Comparison of ENCODE assay signal across 1 cellular context in the genomic region with DNA sequence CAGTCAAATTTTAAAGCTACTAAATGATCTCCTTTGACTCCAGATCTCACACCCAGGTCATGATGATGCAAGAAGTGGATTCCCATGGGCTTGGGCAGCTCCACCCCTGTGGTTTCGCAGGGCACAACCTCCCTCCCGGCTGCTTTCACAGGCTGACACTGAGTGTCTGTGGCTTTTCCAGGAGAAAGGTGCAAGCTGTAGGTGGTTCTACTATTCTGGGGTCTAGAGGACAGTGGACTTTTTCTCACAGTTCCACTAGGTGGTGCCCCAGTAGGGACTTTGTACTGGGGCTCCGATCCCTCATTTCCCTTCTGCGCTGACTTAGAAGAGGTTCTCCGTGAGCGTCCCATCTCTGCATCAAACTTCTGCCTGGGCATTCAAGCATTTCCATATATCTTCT.
TF ChIP-seq lines count a peak whose summit lies in the region.

No MANE protein-coding gene starts in this region.

TF ChIP-seq in H1, 55 proteins besides CTCF, POLR2A, EP300 and RAD21:
- TF ChIP-seq, protein P1, sequence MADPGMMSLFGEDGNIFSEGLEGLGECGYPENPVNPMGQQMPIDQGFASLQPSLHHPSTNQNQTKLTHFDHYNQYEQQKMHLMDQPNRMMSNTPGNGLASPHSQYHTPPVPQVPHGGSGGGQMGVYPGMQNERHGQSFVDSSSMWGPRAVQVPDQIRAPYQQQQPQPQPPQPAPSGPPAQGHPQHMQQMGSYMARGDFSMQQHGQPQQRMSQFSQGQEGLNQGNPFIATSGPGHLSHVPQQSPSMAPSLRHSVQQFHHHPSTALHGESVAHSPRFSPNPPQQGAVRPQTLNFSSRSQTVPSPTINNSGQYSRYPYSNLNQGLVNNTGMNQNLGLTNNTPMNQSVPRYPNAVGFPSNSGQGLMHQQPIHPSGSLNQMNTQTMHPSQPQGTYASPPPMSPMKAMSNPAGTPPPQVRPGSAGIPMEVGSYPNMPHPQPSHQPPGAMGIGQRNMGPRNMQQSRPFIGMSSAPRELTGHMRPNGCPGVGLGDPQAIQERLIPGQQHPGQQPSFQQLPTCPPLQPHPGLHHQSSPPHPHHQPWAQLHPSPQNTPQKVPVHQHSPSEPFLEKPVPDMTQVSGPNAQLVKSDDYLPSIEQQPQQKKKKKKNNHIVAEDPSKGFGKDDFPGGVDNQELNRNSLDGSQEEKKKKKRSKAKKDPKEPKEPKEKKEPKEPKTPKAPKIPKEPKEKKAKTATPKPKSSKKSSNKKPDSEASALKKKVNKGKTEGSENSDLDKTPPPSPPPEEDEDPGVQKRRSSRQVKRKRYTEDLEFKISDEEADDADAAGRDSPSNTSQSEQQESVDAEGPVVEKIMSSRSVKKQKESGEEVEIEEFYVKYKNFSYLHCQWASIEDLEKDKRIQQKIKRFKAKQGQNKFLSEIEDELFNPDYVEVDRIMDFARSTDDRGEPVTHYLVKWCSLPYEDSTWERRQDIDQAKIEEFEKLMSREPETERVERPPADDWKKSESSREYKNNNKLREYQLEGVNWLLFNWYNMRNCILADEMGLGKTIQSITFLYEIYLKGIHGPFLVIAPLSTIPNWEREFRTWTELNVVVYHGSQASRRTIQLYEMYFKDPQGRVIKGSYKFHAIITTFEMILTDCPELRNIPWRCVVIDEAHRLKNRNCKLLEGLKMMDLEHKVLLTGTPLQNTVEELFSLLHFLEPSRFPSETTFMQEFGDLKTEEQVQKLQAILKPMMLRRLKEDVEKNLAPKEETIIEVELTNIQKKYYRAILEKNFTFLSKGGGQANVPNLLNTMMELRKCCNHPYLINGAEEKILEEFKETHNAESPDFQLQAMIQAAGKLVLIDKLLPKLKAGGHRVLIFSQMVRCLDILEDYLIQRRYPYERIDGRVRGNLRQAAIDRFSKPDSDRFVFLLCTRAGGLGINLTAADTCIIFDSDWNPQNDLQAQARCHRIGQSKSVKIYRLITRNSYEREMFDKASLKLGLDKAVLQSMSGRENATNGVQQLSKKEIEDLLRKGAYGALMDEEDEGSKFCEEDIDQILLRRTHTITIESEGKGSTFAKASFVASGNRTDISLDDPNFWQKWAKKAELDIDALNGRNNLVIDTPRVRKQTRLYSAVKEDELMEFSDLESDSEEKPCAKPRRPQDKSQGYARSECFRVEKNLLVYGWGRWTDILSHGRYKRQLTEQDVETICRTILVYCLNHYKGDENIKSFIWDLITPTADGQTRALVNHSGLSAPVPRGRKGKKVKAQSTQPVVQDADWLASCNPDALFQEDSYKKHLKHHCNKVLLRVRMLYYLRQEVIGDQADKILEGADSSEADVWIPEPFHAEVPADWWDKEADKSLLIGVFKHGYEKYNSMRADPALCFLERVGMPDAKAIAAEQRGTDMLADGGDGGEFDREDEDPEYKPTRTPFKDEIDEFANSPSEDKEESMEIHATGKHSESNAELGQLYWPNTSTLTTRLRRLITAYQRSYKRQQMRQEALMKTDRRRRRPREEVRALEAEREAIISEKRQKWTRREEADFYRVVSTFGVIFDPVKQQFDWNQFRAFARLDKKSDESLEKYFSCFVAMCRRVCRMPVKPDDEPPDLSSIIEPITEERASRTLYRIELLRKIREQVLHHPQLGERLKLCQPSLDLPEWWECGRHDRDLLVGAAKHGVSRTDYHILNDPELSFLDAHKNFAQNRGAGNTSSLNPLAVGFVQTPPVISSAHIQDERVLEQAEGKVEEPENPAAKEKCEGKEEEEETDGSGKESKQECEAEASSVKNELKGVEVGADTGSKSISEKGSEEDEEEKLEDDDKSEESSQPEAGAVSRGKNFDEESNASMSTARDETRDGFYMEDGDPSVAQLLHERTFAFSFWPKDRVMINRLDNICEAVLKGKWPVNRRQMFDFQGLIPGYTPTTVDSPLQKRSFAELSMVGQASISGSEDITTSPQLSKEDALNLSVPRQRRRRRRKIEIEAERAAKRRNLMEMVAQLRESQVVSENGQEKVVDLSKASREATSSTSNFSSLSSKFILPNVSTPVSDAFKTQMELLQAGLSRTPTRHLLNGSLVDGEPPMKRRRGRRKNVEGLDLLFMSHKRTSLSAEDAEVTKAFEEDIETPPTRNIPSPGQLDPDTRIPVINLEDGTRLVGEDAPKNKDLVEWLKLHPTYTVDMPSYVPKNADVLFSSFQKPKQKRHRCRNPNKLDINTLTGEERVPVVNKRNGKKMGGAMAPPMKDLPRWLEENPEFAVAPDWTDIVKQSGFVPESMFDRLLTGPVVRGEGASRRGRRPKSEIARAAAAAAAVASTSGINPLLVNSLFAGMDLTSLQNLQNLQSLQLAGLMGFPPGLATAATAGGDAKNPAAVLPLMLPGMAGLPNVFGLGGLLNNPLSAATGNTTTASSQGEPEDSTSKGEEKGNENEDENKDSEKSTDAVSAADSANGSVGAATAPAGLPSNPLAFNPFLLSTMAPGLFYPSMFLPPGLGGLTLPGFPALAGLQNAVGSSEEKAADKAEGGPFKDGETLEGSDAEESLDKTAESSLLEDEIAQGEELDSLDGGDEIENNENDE (IDR thresholded peaks at IDR 0.05; ENCODE audit: insufficient replicate concordance, low read length): no peak
TF ChIP-seq in H1: peak in this region for 0.
